In genomic region chr6:7723041-7723447, GRCh38 we compare ENCODE assay signal across 8 cellular contexts. TPM values are rescaled to one million over a fixed set of nuclear protein-coding genes. Genes with fewer than 3 reads are reported as not detected.
A peak's percentile ranks its signal among the peaks of the same experiment; 100 is the strongest.
DNase-seq lines count a peak whose midpoint lies in the region; ATAC-seq, FAIRE-seq and TF ChIP-seq lines count a peak whose summit lies in the region.

No MANE protein-coding gene starts in this region.

- H3K4me3 ChIP-seq in GM06990 (replicated peaks; ENCODE audit: low read depth, low read length) = no peak overlapping the region
- no peak overlapping the region for H3K4me3 ChIP-seq in Jurkat, Clone E6-1 (ENCODE audit: low read length)
- H3K4me3 ChIP-seq in ovary = no peak overlapping the region
- H3K4me3 ChIP-seq in vagina = no peak overlapping the region

- 0 to 1% (median 0%) methylated on average over 10 of the region's 10 CpGs for WGBS in ovary, 3 donors

- H3K36me3 Mint-ChIP-seq in activated T-helper 2 cell treated with anti-CD3 and anti-CD28 coated beads, Interferon-gamma antibody, Interleukin-2, Interleukin-4, amounts not matched to agents 10 μg/mL and 5 μg/mL and 100 μg/mL, durations not matched to agents 14 hours and 24 hours and 36 hours (ENCODE audit: low read depth) = no peaks in the 10 kb centered on the region

- peaks cover 50% of the 10 kb centered on the region for H3K27me3 Mint-ChIP-seq in activated T-helper 2 cell treated with anti-CD3 and anti-CD28 coated beads, Interferon-gamma antibody, Interleukin-2, Interleukin-4, amounts not matched to agents 10 μg/mL and 5 μg/mL and 100 μg/mL, durations not matched to agents 14 hours and 24 hours and 36 hours (ENCODE audit: low read depth)

- H3K4me1 ChIP-seq in ovary (ENCODE audit: insufficient read depth) = peaks cover 2% of the 10 kb centered on the region
- peaks cover 16% of the 10 kb centered on the region for H3K4me1 ChIP-seq in vagina

- H3K27ac ChIP-seq in ovary (no peak overlapping the region), vagina (no peak overlapping the region)

- no peak for ATAC-seq in HG02840 (IDR thresholded peaks at IDR 0.05; ENCODE audit: low FRiP score, unreplicated experiment)

- peak; percentile 49 for TF ChIP-seq CTCF in GM06990 (IDR thresholded peaks at IDR 0.05; ENCODE audit: insufficient read depth, low read length, poor library complexity, severe bottlenecking)
- peak; percentile 12 to 60 (median 57) for TF ChIP-seq CTCF in ovary (IDR thresholded peaks at IDR 0.05)
- TF ChIP-seq CTCF in vagina (IDR thresholded peaks at IDR 0.05) = peak; percentile 23 to 65 (median 45)

- intact Hi-C loops in activated T-helper 2 cell treated with anti-CD3 and anti-CD28 coated beads, Interferon-gamma antibody, Interleukin-2, Interleukin-4, amounts not matched to agents 10 μg/mL and 5 μg/mL and 100 μg/mL, durations not matched to agents 14 hours and 24 hours and 36 hours (cut with micrococcal nuclease) = loop anchor here (2.0 to 5.0 kb wide), 3 partner anchors 189 to 496 kb away; partner anchors contain the start of gene TXNDC5
- intact Hi-C loops in ovary (cut with DNase I) = loop anchor here in 3 of 4 donors (5.0 to 10.0 kb wide), 6 partner anchors 192 to 502 kb away; partner anchors contain the start of gene TXNDC5 (in 1 of the 3)
- intact Hi-C loops in vagina (cut with DNase I) = loop anchor here (5.0 kb wide), 2 partner anchors 274 to 334 kb away; no protein-coding TSS in a partner anchor

- H3K27me3 ChIP-seq in GM06990 (replicated peaks; ENCODE audit: control insufficient read depth, insufficient read depth, low read length) (peaks cover 2% of the 10 kb centered on the region), ovary (no peaks in the 10 kb centered on the region), vagina (no peaks in the 10 kb centered on the region)

- TF ChIP-seq POLR2A in ovary (IDR thresholded peaks at IDR 0.05) = no peak
- TF ChIP-seq POLR2A in vagina (IDR thresholded peaks at IDR 0.05) = no peak

- H3K4me3 Mint-ChIP-seq in activated T-helper 2 cell treated with anti-CD3 and anti-CD28 coated beads, Interferon-gamma antibody, Interleukin-2, Interleukin-4, amounts not matched to agents 10 μg/mL and 5 μg/mL and 100 μg/mL, durations not matched to agents 14 hours and 24 hours and 36 hours (ENCODE audit: low read depth) = no peak overlapping the region

- H3K9me3 ChIP-seq in ovary = no peaks in the 10 kb centered on the region
- H3K9me3 ChIP-seq in vagina = no peaks in the 10 kb centered on the region

- H3K4me1 Mint-ChIP-seq in activated T-helper 2 cell treated with anti-CD3 and anti-CD28 coated beads, Interferon-gamma antibody, Interleukin-2, Interleukin-4, amounts not matched to agents 10 μg/mL and 5 μg/mL and 100 μg/mL, durations not matched to agents 14 hours and 24 hours and 36 hours (ENCODE audit: low read depth) = peaks cover 13% of the 10 kb centered on the region

- no peaks in the 10 kb centered on the region for H3K9me3 Mint-ChIP-seq in activated T-helper 2 cell treated with anti-CD3 and anti-CD28 coated beads, Interferon-gamma antibody, Interleukin-2, Interleukin-4, amounts not matched to agents 10 μg/mL and 5 μg/mL and 100 μg/mL, durations not matched to agents 14 hours and 24 hours and 36 hours

- H3K36me3 ChIP-seq in GM06990 (ENCODE audit: control insufficient read depth, insufficient read depth, low read length) = no peaks in the 10 kb centered on the region
- H3K36me3 ChIP-seq in ovary = no peaks in the 10 kb centered on the region
- H3K36me3 ChIP-seq in vagina = no peaks in the 10 kb centered on the region

- FAIRE-seq in frontal cortex (lab: Jason Lieb, UNC) = no peak

- DNase-seq in GM06990 (ENCODE audit: extremely low read depth, insufficient read length) = peak; percentile 34
- DNase-seq in Jurkat, Clone E6-1 (ENCODE audit: low read depth, low spot score) = peak; percentile 63
- peak; percentile 67 for DNase-seq in RPMI7951 (ENCODE audit: low read depth)
- DNase-seq in activated T-helper 2 cell treated with anti-CD3 and anti-CD28 coated beads, Interferon-gamma antibody, Interleukin-2, Interleukin-4, amounts not matched to agents 10 μg/mL and 5 μg/mL and 100 μg/mL, durations not matched to agents 14 hours and 24 hours and 36 hours (ENCODE audit: low spot score) = peak; percentile 52
- DNase-seq in frontal cortex (ENCODE audit: low spot score in 2 of 2) = peak; percentile 32 to 38
- DNase-seq in ovary = peak; percentile 68 to 88 (median 86)
- DNase-seq in vagina (ENCODE audit: extremely low spot score in 2 of 2) = peak in 1 of 2 donors; percentile 90

- TF ChIP-seq EP300 in ovary (IDR thresholded peaks at IDR 0.05) = no peak

- H3K27ac Mint-ChIP-seq in activated T-helper 2 cell treated with anti-CD3 and anti-CD28 coated beads, Interferon-gamma antibody, Interleukin-2, Interleukin-4, amounts not matched to agents 10 μg/mL and 5 μg/mL and 100 μg/mL, durations not matched to agents 14 hours and 24 hours and 36 hours = no peak overlapping the region

RNA-seq across cellular contexts. Expression of gene BMP6, which starts 2.9 kb away (rescaled TPM):
- polyA plus RNA-seq in Jurkat, Clone E6-1 (2012; ENCODE audit: insufficient read depth, insufficient read length) = 0.31 TPM
- not detected in 2 replicates for total RNA-seq in RPMI7951 (2014; rRNA removed; shearing (Covaris generic))
- 0.78 and 1.1 TPM in 2 replicates for total RNA-seq in activated T-helper 2 cell treated with anti-CD3 and anti-CD28 coated beads, Interferon-gamma antibody, Interleukin-2, Interleukin-4, amounts not matched to agents 10 μg/mL and 5 μg/mL and 100 μg/mL, durations not matched to agents 14 hours and 24 hours and 36 hours
- total RNA-seq in frontal cortex = 4.9 TPM
- 10 to 100 TPM in 2 of 7 donors, 1 to 10 TPM in 5; 3.4 to 15.9 (median 6.7) TPM for total RNA-seq in ovary
- 10 to 100 TPM; 24.9 to 28.1 TPM for polyA plus RNA-seq in ovary
- total RNA-seq in vagina = 3.2 TPM
